In the genomic region with DNA sequence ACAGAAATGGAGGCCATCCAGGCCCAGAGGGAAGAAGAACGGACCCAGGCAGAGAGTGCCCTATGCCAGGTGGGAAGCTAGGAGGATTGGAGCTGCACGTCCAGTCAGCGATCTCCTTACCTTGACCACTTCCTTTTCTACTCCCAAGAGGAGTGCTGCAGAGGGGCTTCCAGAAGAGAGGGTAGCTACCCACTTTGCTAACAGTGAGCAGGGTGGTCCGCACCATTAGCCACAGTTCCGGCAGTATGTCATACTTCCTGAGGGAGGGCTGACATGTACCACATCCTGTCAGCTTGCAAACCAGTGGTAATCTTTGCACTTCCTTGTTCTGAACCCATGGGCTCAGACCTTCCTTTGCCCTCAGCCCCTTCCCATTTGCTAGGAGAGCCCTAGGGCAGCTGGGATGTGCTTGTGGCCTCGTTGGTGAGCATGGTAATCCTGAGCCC, we compare ENCODE assay signal across 1 cellular context.
A peak's percentile ranks its signal among the peaks of the same experiment; 100 is the strongest.
TF ChIP-seq lines count a peak whose summit lies in the region.

No MANE protein-coding gene starts in this region.

TF ChIP-seq in GM12878, 131 proteins besides CTCF, POLR2A, EP300 and RAD21 (continued from another document and continues in another):
- TF ChIP-seq, protein P1, sequence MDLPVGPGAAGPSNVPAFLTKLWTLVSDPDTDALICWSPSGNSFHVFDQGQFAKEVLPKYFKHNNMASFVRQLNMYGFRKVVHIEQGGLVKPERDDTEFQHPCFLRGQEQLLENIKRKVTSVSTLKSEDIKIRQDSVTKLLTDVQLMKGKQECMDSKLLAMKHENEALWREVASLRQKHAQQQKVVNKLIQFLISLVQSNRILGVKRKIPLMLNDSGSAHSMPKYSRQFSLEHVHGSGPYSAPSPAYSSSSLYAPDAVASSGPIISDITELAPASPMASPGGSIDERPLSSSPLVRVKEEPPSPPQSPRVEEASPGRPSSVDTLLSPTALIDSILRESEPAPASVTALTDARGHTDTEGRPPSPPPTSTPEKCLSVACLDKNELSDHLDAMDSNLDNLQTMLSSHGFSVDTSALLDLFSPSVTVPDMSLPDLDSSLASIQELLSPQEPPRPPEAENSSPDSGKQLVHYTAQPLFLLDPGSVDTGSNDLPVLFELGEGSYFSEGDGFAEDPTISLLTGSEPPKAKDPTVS (IDR thresholded peaks at IDR 0.05; ENCODE audit: low read depth, low read length): no peak
- TF ChIP-seq SREBF1 (IDR thresholded peaks at IDR 0.05; ENCODE audit: low read length) (no peak), EGR1 (IDR thresholded peaks at IDR 0.05; ENCODE audit: borderline replicate concordance in 1 of 2, low read depth in 2 of 2, low read length in 2 of 2) (peak in 1 of 2 experiments; percentile 36; a peak in 1 of 3 replicates), SMAD1 (IDR thresholded peaks at IDR 0.05; ENCODE audit: low read depth, partially characterized antibody) (no peak), MXI1 (IDR thresholded peaks at IDR 0.05; ENCODE audit: low read depth, low read length) (peak; percentile 83), CEBPB (IDR thresholded peaks at IDR 0.05; ENCODE audit: borderline replicate concordance in 1 of 2, low read depth in 2 of 2, low read length in 2 of 2) (no peak), NR2F1 (conservative IDR thresholded peaks at IDR 0.05) (no peak; the same call in 1 of the 2 replicates), MYB (IDR thresholded peaks at IDR 0.05; ENCODE audit: borderline replicate concordance, low read depth, low read length) (no peak), SIN3A (IDR thresholded peaks at IDR 0.05; ENCODE audit: low read depth, low read length) (peak; percentile 68; the same call in 1 of the 2 replicates), MTA2 (IDR thresholded peaks at IDR 0.05; ENCODE audit: low read depth) (no peak), PAX8 (IDR thresholded peaks at IDR 0.05) (no peak), TCF12 (IDR thresholded peaks at IDR 0.05; ENCODE audit: low read depth, low read length) (no peak), NRF1 (conservative IDR thresholded peaks at IDR 0.05; ENCODE audit: low read depth, low read length) (no peak), GABPA (IDR thresholded peaks at IDR 0.05; ENCODE audit: low read depth) (peak; percentile 86), ZBED1 (IDR thresholded peaks at IDR 0.05; ENCODE audit: borderline replicate concordance) (no peak), EED (IDR thresholded peaks at IDR 0.05; ENCODE audit: low read depth) (peak; percentile 66; the same call in 1 of the 2 replicates), HDAC2 (IDR thresholded peaks at IDR 0.05) (no peak), FOS (IDR thresholded peaks at IDR 0.05; ENCODE audit: borderline replicate concordance, extremely low read depth, insufficient read length) (no peak), FOXK2 (IDR thresholded peaks at IDR 0.05) (no peak), KDM1A (IDR thresholded peaks at IDR 0.05; ENCODE audit: borderline replicate concordance) (no peak), WRNIP1 (IDR thresholded peaks at IDR 0.05; ENCODE audit: borderline replicate concordance, low read depth, low read length) (no peak; the same call in 1 of the 2 replicates), RELA (IDR thresholded peaks at IDR 0.05; ENCODE audit: borderline replicate concordance, partially characterized antibody) (no peak), LARP7 (IDR thresholded peaks at IDR 0.05) (no peak), CBX3 (IDR thresholded peaks at IDR 0.05; ENCODE audit: borderline replicate concordance, low read depth) (no peak), SIX5 (IDR thresholded peaks at IDR 0.05; ENCODE audit: low read depth, low read length, severe bottlenecking) (no peak), ZNF24 (IDR thresholded peaks at IDR 0.05) (no peak), HDGF (IDR thresholded peaks at IDR 0.05) (no peak), SMARCA5 (IDR thresholded peaks at IDR 0.05) (no peak), POLR2AphosphoS5 (IDR thresholded peaks at IDR 0.05; ENCODE audit: low read length) (peak; percentile 97), JUNB (IDR thresholded peaks at IDR 0.05) (no peak), TARDBP (IDR thresholded peaks at IDR 0.05; ENCODE audit: borderline replicate concordance) (no peak), BCL11A (IDR thresholded peaks at IDR 0.05; ENCODE audit: low read depth, low read length) (no peak)
- TF ChIP-seq, protein P2, sequence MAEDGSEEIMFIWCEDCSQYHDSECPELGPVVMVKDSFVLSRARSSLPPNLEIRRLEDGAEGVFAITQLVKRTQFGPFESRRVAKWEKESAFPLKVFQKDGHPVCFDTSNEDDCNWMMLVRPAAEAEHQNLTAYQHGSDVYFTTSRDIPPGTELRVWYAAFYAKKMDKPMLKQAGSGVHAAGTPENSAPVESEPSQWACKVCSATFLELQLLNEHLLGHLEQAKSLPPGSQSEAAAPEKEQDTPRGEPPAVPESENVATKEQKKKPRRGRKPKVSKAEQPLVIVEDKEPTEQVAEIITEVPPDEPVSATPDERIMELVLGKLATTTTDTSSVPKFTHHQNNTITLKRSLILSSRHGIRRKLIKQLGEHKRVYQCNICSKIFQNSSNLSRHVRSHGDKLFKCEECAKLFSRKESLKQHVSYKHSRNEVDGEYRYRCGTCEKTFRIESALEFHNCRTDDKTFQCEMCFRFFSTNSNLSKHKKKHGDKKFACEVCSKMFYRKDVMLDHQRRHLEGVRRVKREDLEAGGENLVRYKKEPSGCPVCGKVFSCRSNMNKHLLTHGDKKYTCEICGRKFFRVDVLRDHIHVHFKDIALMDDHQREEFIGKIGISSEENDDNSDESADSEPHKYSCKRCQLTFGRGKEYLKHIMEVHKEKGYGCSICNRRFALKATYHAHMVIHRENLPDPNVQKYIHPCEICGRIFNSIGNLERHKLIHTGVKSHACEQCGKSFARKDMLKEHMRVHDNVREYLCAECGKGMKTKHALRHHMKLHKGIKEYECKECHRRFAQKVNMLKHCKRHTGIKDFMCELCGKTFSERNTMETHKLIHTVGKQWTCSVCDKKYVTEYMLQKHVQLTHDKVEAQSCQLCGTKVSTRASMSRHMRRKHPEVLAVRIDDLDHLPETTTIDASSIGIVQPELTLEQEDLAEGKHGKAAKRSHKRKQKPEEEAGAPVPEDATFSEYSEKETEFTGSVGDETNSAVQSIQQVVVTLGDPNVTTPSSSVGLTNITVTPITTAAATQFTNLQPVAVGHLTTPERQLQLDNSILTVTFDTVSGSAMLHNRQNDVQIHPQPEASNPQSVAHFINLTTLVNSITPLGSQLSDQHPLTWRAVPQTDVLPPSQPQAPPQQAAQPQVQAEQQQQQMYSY (CRISPR knock-in tag; IDR thresholded peaks at IDR 0.05): no peak
- TF ChIP-seq, protein P3, sequence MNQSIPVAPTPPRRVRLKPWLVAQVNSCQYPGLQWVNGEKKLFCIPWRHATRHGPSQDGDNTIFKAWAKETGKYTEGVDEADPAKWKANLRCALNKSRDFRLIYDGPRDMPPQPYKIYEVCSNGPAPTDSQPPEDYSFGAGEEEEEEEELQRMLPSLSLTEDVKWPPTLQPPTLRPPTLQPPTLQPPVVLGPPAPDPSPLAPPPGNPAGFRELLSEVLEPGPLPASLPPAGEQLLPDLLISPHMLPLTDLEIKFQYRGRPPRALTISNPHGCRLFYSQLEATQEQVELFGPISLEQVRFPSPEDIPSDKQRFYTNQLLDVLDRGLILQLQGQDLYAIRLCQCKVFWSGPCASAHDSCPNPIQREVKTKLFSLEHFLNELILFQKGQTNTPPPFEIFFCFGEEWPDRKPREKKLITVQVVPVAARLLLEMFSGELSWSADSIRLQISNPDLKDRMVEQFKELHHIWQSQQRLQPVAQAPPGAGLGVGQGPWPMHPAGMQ (IDR thresholded peaks at IDR 0.05; ENCODE audit: borderline replicate concordance): no peak
- TF ChIP-seq, protein P4, sequence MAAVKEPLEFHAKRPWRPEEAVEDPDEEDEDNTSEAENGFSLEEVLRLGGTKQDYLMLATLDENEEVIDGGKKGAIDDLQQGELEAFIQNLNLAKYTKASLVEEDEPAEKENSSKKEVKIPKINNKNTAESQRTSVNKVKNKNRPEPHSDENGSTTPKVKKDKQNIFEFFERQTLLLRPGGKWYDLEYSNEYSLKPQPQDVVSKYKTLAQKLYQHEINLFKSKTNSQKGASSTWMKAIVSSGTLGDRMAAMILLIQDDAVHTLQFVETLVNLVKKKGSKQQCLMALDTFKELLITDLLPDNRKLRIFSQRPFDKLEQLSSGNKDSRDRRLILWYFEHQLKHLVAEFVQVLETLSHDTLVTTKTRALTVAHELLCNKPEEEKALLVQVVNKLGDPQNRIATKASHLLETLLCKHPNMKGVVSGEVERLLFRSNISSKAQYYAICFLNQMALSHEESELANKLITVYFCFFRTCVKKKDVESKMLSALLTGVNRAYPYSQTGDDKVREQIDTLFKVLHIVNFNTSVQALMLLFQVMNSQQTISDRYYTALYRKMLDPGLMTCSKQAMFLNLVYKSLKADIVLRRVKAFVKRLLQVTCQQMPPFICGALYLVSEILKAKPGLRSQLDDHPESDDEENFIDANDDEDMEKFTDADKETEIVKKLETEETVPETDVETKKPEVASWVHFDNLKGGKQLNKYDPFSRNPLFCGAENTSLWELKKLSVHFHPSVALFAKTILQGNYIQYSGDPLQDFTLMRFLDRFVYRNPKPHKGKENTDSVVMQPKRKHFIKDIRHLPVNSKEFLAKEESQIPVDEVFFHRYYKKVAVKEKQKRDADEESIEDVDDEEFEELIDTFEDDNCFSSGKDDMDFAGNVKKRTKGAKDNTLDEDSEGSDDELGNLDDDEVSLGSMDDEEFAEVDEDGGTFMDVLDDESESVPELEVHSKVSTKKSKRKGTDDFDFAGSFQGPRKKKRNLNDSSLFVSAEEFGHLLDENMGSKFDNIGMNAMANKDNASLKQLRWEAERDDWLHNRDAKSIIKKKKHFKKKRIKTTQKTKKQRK (IDR thresholded peaks at IDR 0.05; ENCODE audit: low read depth, low read length): no peak
- TF ChIP-seq, protein P5, sequence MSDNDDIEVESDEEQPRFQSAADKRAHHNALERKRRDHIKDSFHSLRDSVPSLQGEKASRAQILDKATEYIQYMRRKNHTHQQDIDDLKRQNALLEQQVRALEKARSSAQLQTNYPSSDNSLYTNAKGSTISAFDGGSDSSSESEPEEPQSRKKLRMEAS (IDR thresholded peaks at IDR 0.05; ENCODE audit: low read depth, low read length): no peak
- TF ChIP-seq, protein P6, sequence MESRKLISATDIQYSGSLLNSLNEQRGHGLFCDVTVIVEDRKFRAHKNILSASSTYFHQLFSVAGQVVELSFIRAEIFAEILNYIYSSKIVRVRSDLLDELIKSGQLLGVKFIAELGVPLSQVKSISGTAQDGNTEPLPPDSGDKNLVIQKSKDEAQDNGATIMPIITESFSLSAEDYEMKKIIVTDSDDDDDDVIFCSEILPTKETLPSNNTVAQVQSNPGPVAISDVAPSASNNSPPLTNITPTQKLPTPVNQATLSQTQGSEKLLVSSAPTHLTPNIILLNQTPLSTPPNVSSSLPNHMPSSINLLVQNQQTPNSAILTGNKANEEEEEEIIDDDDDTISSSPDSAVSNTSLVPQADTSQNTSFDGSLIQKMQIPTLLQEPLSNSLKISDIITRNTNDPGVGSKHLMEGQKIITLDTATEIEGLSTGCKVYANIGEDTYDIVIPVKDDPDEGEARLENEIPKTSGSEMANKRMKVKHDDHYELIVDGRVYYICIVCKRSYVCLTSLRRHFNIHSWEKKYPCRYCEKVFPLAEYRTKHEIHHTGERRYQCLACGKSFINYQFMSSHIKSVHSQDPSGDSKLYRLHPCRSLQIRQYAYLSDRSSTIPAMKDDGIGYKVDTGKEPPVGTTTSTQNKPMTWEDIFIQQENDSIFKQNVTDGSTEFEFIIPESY (IDR thresholded peaks at IDR 0.05): no peak
- TF ChIP-seq, protein P7, sequence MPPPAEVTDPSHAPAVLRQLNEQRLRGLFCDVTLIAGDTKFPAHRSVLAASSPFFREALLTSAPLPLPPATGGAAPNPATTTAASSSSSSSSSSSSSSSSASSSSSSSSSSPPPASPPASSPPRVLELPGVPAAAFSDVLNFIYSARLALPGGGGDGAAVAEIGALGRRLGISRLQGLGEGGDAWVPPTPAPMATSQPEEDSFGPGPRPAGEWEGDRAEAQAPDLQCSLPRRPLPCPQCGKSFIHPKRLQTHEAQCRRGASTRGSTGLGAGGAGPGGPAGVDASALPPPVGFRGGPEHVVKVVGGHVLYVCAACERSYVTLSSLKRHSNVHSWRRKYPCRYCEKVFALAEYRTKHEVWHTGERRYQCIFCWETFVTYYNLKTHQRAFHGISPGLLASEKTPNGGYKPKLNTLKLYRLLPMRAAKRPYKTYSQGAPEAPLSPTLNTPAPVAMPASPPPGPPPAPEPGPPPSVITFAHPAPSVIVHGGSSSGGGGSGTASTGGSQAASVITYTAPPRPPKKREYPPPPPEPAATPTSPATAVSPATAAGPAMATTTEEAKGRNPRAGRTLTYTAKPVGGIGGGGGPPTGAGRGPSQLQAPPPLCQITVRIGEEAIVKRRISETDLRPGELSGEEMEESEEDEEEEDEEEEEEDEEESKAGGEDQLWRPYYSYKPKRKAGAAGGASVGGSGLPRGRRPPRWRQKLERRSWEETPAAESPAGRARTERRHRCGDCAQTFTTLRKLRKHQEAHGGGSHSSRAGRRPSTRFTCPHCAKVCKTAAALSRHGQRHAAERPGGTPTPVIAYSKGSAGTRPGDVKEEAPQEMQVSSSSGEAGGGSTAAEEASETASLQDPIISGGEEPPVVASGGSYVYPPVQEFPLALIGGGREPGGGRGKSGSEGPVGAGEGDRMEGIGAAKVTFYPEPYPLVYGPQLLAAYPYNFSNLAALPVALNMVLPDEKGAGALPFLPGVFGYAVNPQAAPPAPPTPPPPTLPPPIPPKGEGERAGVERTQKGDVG (CRISPR knock-in tag; IDR thresholded peaks at IDR 0.05): no peak
- TF ChIP-seq, protein P8, sequence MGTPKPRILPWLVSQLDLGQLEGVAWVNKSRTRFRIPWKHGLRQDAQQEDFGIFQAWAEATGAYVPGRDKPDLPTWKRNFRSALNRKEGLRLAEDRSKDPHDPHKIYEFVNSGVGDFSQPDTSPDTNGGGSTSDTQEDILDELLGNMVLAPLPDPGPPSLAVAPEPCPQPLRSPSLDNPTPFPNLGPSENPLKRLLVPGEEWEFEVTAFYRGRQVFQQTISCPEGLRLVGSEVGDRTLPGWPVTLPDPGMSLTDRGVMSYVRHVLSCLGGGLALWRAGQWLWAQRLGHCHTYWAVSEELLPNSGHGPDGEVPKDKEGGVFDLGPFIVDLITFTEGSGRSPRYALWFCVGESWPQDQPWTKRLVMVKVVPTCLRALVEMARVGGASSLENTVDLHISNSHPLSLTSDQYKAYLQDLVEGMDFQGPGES (IDR thresholded peaks at IDR 0.05): no peak
- TF ChIP-seq, protein P9, sequence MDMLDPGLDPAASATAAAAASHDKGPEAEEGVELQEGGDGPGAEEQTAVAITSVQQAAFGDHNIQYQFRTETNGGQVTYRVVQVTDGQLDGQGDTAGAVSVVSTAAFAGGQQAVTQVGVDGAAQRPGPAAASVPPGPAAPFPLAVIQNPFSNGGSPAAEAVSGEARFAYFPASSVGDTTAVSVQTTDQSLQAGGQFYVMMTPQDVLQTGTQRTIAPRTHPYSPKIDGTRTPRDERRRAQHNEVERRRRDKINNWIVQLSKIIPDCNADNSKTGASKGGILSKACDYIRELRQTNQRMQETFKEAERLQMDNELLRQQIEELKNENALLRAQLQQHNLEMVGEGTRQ (IDR thresholded peaks at IDR 0.05; ENCODE audit: borderline replicate concordance, low read depth, low read length): no peak
- TF ChIP-seq, protein P10, sequence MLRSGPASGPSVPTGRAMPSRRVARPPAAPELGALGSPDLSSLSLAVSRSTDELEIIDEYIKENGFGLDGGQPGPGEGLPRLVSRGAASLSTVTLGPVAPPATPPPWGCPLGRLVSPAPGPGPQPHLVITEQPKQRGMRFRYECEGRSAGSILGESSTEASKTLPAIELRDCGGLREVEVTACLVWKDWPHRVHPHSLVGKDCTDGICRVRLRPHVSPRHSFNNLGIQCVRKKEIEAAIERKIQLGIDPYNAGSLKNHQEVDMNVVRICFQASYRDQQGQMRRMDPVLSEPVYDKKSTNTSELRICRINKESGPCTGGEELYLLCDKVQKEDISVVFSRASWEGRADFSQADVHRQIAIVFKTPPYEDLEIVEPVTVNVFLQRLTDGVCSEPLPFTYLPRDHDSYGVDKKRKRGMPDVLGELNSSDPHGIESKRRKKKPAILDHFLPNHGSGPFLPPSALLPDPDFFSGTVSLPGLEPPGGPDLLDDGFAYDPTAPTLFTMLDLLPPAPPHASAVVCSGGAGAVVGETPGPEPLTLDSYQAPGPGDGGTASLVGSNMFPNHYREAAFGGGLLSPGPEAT (IDR thresholded peaks at IDR 0.05; ENCODE audit: low read depth): peak; percentile 70; the same call in 1 of the 2 replicates
